In genomic region chr2:127449898-127450297, GRCh38 we compare ENCODE assay signal across 29 cellular contexts. TPM values are rescaled to one million over a fixed set of nuclear protein-coding genes. Genes with fewer than 3 reads are reported as not detected.
"Had no signal": no experiment of that assay in that cellular context is flagged by ENCODE, and none has a peak within 500 bp of the region (broad histone marks: within the 10 kb centered on the region; RNA-seq: fewer than 3 reads in every experiment).

No MANE protein-coding gene starts in this region.

- H3K27ac ChIP-seq: brain microvascular endothelial cell, esophagus squamous epithelium, left ventricle myocardium inferior, neutrophil, skin epidermis, uterus had no signal

- H3K27me3 ChIP-seq: brain microvascular endothelial cell, esophagus squamous epithelium, neutrophil, uterus had no signal

- H3K27me3 Mint-ChIP-seq: activated T-helper 17 cell treated with anti-CD3 and anti-CD28 coated beads, Interleukin-2, amount 50 U/mL, for 72 hours; stimulated activated naive CD8-positive, alpha-beta T cell treated with anti-CD3 and anti-CD28 coated beads, Interleukin-15, amount 100 ng/mL, for 72 hours; type B pancreatic cell had no signal

- H3K36me3 Mint-ChIP-seq: stimulated activated effector memory CD8-positive, alpha-beta T cell treated with anti-CD3 and anti-CD28 coated beads, Interleukin-12 subunit alpha, Interleukin-12 subunit beta, amount 100 ng/mL, for 72 hours; type B pancreatic cell had no signal

- H3K4me1 Mint-ChIP-seq: activated T-helper 17 cell treated with anti-CD3 and anti-CD28 coated beads, Interleukin-2, amount 50 U/mL, for 72 hours; naive thymus-derived CD4-positive, alpha-beta T cell; stimulated activated effector memory CD8-positive, alpha-beta T cell treated with anti-CD3 and anti-CD28 coated beads, Interleukin-12 subunit alpha, Interleukin-12 subunit beta, amount 100 ng/mL, for 72 hours; stimulated activated naive CD8-positive, alpha-beta T cell treated with anti-CD3 and anti-CD28 coated beads, Interleukin-15, amount 100 ng/mL, for 72 hours had no signal

- DNase-seq: activated CD4-positive, alpha-beta T cell treated with anti-CD3 and anti-CD28 coated beads, Interleukin-2, amount 50 U/mL, for 1 hour; activated CD8-positive, alpha-beta T cell treated with anti-CD3 and anti-CD28 coated beads for 36 hours; activated gamma-delta T cell treated with Interleukin-2 at 50 U/mL for 16 hours; activated naive CD4-positive, alpha-beta T cell treated with anti-CD3 and anti-CD28 coated beads, Interleukin-2, amount 50 U/mL, for 16 hours; activated T-cell treated with anti-CD3 and anti-CD28 coated beads, Interleukin-2, amount 50 U/mL, for 4 hours; amniotic stem cell; brain microvascular endothelial cell; cortex of kidney; esophagus squamous epithelium; foreskin melanocyte; islet precursor cell; left ventricle myocardium inferior; mammary epithelial cell; midbrain; naive thymus-derived CD4-positive, alpha-beta T cell; stimulated activated CD4-positive, alpha-beta T cell treated with anti-CD3 and anti-CD28 coated beads, Interleukin-12 subunit alpha, Interleukin-12 subunit beta, amount 100 ng/mL, for 4 hours; stimulated activated CD4-positive, alpha-beta T cell treated with anti-CD3 and anti-CD28 coated beads, Interleukin-4, amount 100 ng/mL, for 24 hours; stimulated activated naive CD8-positive, alpha-beta T cell treated with anti-CD3 and anti-CD28 coated beads, Interleukin-15, amount 100 ng/mL, for 72 hours; substantia nigra; uterus had no signal

- H3K4me3 Mint-ChIP-seq: activated CD8-positive, alpha-beta T cell treated with anti-CD3 and anti-CD28 coated beads for 36 hours; activated T-cell treated with anti-CD3 and anti-CD28 coated beads, Interleukin-2, amount 50 U/mL, for 4 hours; activated T-helper 17 cell treated with anti-CD3 and anti-CD28 coated beads, Interleukin-2, amount 50 U/mL, for 72 hours; naive thymus-derived CD4-positive, alpha-beta T cell; stimulated activated effector memory CD8-positive, alpha-beta T cell treated with anti-CD3 and anti-CD28 coated beads, Interleukin-12 subunit alpha, Interleukin-12 subunit beta, amount 100 ng/mL, for 72 hours; stimulated activated naive CD8-positive, alpha-beta T cell treated with anti-CD3 and anti-CD28 coated beads, Interleukin-15, amount 100 ng/mL, for 72 hours; type B pancreatic cell had no signal

- H3K36me3 ChIP-seq: brain microvascular endothelial cell, esophagus squamous epithelium, left ventricle myocardium inferior, neutrophil, uterus had no signal

- H3K4me3 ChIP-seq: esophagus squamous epithelium, left ventricle myocardium inferior, skin epidermis, uterus had no signal

- H3K27ac Mint-ChIP-seq: activated CD8-positive, alpha-beta T cell treated with anti-CD3 and anti-CD28 coated beads for 36 hours; activated T-helper 17 cell treated with anti-CD3 and anti-CD28 coated beads, Interleukin-2, amount 50 U/mL, for 72 hours; stimulated activated effector memory CD8-positive, alpha-beta T cell treated with anti-CD3 and anti-CD28 coated beads, Interleukin-12 subunit alpha, Interleukin-12 subunit beta, amount 100 ng/mL, for 72 hours; type B pancreatic cell had no signal

- H3K4me1 ChIP-seq: esophagus squamous epithelium, left ventricle myocardium inferior, uterus had no signal

- H3K9me3 ChIP-seq: neutrophil, uterus had no signal

RNA-seq across cellular contexts. Expression of gene PROC, which starts 31.7 kb away (rescaled TPM):
- total RNA-seq: activated CD8-positive, alpha-beta T cell treated with anti-CD3 and anti-CD28 coated beads for 36 hours; activated T-helper 17 cell treated with anti-CD3 and anti-CD28 coated beads, Interleukin-2, amount 50 U/mL, for 72 hours; cardiac septum; glomerular endothelial cell; left ventricle myocardium inferior; posterior vena cava; sciatic nerve had no signal
